Comparison of ENCODE assay signal across 23 cellular contexts in the genomic region with DNA sequence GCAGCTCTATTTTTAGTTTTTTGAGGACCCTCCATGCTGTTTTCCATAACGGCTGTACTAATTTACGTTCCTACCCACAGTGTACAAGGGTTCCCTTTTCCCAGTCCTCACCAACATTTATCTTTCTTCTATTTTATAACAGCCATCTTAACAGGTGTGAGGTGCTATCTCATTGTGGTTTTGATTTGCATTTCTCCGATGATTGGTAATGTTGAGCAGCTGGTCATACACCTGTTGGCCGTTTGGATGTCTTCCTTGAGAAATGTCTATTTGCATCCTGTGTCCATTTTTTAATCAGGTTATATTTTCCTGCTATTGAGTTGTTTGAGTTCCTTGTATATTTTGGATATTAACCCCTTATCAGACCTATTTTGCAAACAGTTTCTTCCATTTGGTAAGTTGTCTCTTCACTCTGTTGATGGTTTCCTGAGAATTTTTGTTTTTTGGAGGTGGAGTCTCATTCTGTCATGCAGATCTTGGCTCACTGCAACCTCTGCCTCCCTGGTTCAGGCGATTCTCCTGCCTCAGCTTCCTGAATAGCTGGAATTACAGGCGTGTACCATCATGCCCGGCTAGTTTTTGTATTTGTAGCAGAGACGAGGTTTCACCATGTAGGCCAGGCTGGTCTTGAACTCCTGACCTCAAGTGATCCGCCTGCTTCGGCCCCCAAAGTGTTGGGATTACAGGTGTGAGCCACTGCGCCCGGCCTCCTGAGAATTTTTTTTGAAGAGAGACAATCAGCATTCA.
DNase-seq lines count a peak whose midpoint lies in the region; ATAC-seq and TF ChIP-seq lines count a peak whose summit lies in the region.
"Had no signal": no experiment of that assay in that cellular context is flagged by ENCODE, and none has a peak within 500 bp of the region (broad histone marks: within the 10 kb centered on the region; RNA-seq: fewer than 3 reads in every experiment).

No MANE protein-coding gene starts in this region.

- DNase-seq in NCI-H2171 treated with DMSO at 0.1 percent for 48 hours (lab: John Stamatoyannopoulos, UW) (peak; percentile 62), NCI-H2171 (lab: John Stamatoyannopoulos, UW) (no peak), NCI-H345 treated with DMSO at 0.1 percent for 48 hours (lab: John Stamatoyannopoulos, UW; ENCODE audit: unreplicated experiment) (peak; percentile 64), MCF 10A (ENCODE audit: unreplicated experiment) (peak; percentile 5), substantia nigra (lab: John Stamatoyannopoulos, UW) (no peak), NCI-H226 (no peak), ovary (no peak)
- DNase-seq in stimulated activated naive B cell treated with anti-CD40 and anti-IgM and Interleukin-4, amounts not matched to agents 10 μg/mL and 1 μg/mL and 100 μg/mL, for 72 hours = no peak
- DNase-seq: activated T-cell treated with anti-CD3 and anti-CD28 coated beads, Interleukin-2, amount 50 U/mL, for 72 hours; body of pancreas; CD8-positive, alpha-beta memory T cell; cortex of kidney; gastrocnemius medialis; left ventricle myocardium superior; NCI-H1048; NK-92 treated with Interleukin-12 subunit alpha and Interleukin-12 subunit beta, amount 100 ng/mL, for 24 hours; stimulated activated CD4-positive, alpha-beta T cell treated with anti-CD3 and anti-CD28 coated beads, Interleukin-4, amount 100 ng/mL, for 1 hour; T-helper 17 cell had no signal

- 89 to 93% (median 90%) methylated on average over 12 of the region's 12 CpGs for WGBS in ovary, 3 donors

- H3K27ac ChIP-seq in substantia nigra (ENCODE audit: low read depth, low read length, poor library complexity, severe bottlenecking) (no peak overlapping the region), ovary (no peak overlapping the region)
- H3K27ac ChIP-seq: body of pancreas, gastrocnemius medialis, HL-60, parathyroid adenoma, suprapubic skin had no signal

- no TSS peak for BruUV-seq in MCF 10A (replicated peaks; lab: Mats Ljungman, UMichigan)

- CTCF ChIA-PET in MCF 10A (lab: Yijun Ruan, JAX) = interaction anchor here (0.7 to 1.4 kb wide), 4 partner anchors 17 to 159 kb away, joined by 3 read pairs; no protein-coding TSS in a partner anchor

- H3K4me1 ChIP-seq in ovary (ENCODE audit: insufficient read depth) = peaks cover 16% of the 10 kb centered on the region
- H3K4me1 ChIP-seq: body of pancreas, gastrocnemius medialis, suprapubic skin had no signal

- TF ChIP-seq POLR2A in ovary (IDR thresholded peaks at IDR 0.05) = no peak

- POLR2A ChIA-PET in MCF 10A (lab: Yijun Ruan, JAX) = interaction anchor here (0.7 kb wide), 1 partner anchor 55 kb away, joined by 3 read pairs; no protein-coding TSS in a partner anchor

- no peak for TF ChIP-seq CTCF in MCF 10A (IDR thresholded peaks at IDR 0.05; ENCODE audit: unreplicated experiment)
- TF ChIP-seq CTCF in ovary (IDR thresholded peaks at IDR 0.05) = no peak

- peaks cover 13% of the 10 kb centered on the region for H3K36me3 Mint-ChIP-seq in MCF 10A (ENCODE audit: insufficient read depth, unreplicated experiment)
- H3K36me3 Mint-ChIP-seq in stimulated activated naive B cell treated with anti-CD40 and anti-IgM and Interleukin-4, amounts not matched to agents 10 μg/mL and 1 μg/mL and 100 μg/mL, for 72 hours = peaks cover 31 to 62% of the 10 kb centered on the region in 2 donors
- H3K36me3 Mint-ChIP-seq: activated naive CD8-positive, alpha-beta T cell had no signal

- no peaks in the 10 kb centered on the region for H3K9me3 Mint-ChIP-seq in MCF 10A (ENCODE audit: unreplicated experiment)
- H3K9me3 Mint-ChIP-seq in stimulated activated naive B cell treated with anti-CD40 and anti-IgM and Interleukin-4, amounts not matched to agents 10 μg/mL and 1 μg/mL and 100 μg/mL, for 72 hours = no peaks in the 10 kb centered on the region
- H3K9me3 Mint-ChIP-seq: activated T-cell treated with anti-CD3 and anti-CD28 coated beads, Interleukin-2, amount 50 U/mL, for 72 hours; CD8-positive, alpha-beta memory T cell; IgD-negative memory B cell had no signal

- no peak overlapping the region for H3K27ac Mint-ChIP-seq in MCF 10A (ENCODE audit: low read depth, unreplicated experiment)
- peak overlapping the region; percentile 32 for H3K27ac Mint-ChIP-seq in stimulated activated naive B cell treated with anti-CD40 and anti-IgM and Interleukin-4, amounts not matched to agents 10 μg/mL and 1 μg/mL and 100 μg/mL, for 72 hours
- H3K27ac Mint-ChIP-seq: activated naive CD8-positive, alpha-beta T cell; activated T-cell treated with anti-CD3 and anti-CD28 coated beads, Interleukin-2, amount 50 U/mL, for 72 hours; CD8-positive, alpha-beta memory T cell; T-helper 17 cell had no signal

- H3K36me3 ChIP-seq in ovary = no peaks in the 10 kb centered on the region
- H3K36me3 ChIP-seq: gastrocnemius medialis, suprapubic skin had no signal

- TF ChIP-seq EP300 in ovary (IDR thresholded peaks at IDR 0.05) = no peak

- intact Hi-C loops in MCF 10A (cut with micrococcal nuclease) (no loop called here), ovary (cut with DNase I) (loop anchor here in 3 of 4 donors (1.0 to 10.0 kb wide), 3 partner anchors 18 to 161 kb away; no protein-coding TSS in a partner anchor)

- H3K27me3 Mint-ChIP-seq in MCF 10A (ENCODE audit: insufficient read depth, unreplicated experiment) = no peaks in the 10 kb centered on the region
- H3K27me3 Mint-ChIP-seq in stimulated activated naive B cell treated with anti-CD40 and anti-IgM and Interleukin-4, amounts not matched to agents 10 μg/mL and 1 μg/mL and 100 μg/mL, for 72 hours = no peaks in the 10 kb centered on the region
- H3K27me3 Mint-ChIP-seq: activated naive CD8-positive, alpha-beta T cell; CD8-positive, alpha-beta memory T cell; IgD-negative memory B cell; T-helper 17 cell had no signal

- no peak overlapping the region for H3K4me3 ChIP-seq in ovary
- H3K4me3 ChIP-seq: body of pancreas, gastrocnemius medialis, suprapubic skin had no signal

- H3K9me3 ChIP-seq in ovary = no peaks in the 10 kb centered on the region
- H3K9me3 ChIP-seq: body of pancreas, gastrocnemius medialis, suprapubic skin had no signal

- H3K4me1 Mint-ChIP-seq in MCF 10A (ENCODE audit: insufficient read depth, unreplicated experiment) = peaks cover 16% of the 10 kb centered on the region
- H3K4me1 Mint-ChIP-seq in stimulated activated naive B cell treated with anti-CD40 and anti-IgM and Interleukin-4, amounts not matched to agents 10 μg/mL and 1 μg/mL and 100 μg/mL, for 72 hours = peaks cover 27 to 46% of the 10 kb centered on the region in 2 donors

- no peak for ATAC-seq in stimulated activated naive B cell treated with anti-CD40 and anti-IgM and Interleukin-4, amounts not matched to agents 10 μg/mL and 1 μg/mL and 100 μg/mL, for 72 hours (replicated peaks)
- ATAC-seq: activated T-cell treated with anti-CD3 and anti-CD28 coated beads, Interleukin-2, amount 50 U/mL, for 72 hours; body of pancreas; gastrocnemius medialis; T-helper 17 cell had no signal

- no peak overlapping the region for H3K4me3 Mint-ChIP-seq in MCF 10A (ENCODE audit: unreplicated experiment)
- no peak overlapping the region for H3K4me3 Mint-ChIP-seq in stimulated activated naive B cell treated with anti-CD40 and anti-IgM and Interleukin-4, amounts not matched to agents 10 μg/mL and 1 μg/mL and 100 μg/mL, for 72 hours
- H3K4me3 Mint-ChIP-seq: activated naive CD8-positive, alpha-beta T cell; activated T-cell treated with anti-CD3 and anti-CD28 coated beads, Interleukin-2, amount 50 U/mL, for 72 hours; CD8-positive, alpha-beta memory T cell; T-helper 17 cell had no signal

- H3K27me3 ChIP-seq in ovary = no peaks in the 10 kb centered on the region
- H3K27me3 ChIP-seq: body of pancreas, gastrocnemius medialis, suprapubic skin had no signal

Comparison
In these comparisons a context has a peak if more than half of its experiments do, and no peak if none do; other contexts are left out.
1. DNase-seq: peak in NCI-H2171 treated with DMSO at 0.1 percent for 48 hours (single experiment), NCI-H345 treated with DMSO at 0.1 percent for 48 hours (single experiment) and MCF 10A (single experiment); none in NCI-H2171 (single experiment), stimulated activated naive B cell treated with anti-CD40 and anti-IgM and Interleukin-4, amounts not matched to agents 10 μg/mL and 1 μg/mL and 100 μg/mL, for 72 hours (single experiment), substantia nigra (0 of 49), NCI-H226 (single experiment) and ovary (0 of 5).